Comparison of ENCODE assay signal across 1 cellular context in the genomic region with DNA sequence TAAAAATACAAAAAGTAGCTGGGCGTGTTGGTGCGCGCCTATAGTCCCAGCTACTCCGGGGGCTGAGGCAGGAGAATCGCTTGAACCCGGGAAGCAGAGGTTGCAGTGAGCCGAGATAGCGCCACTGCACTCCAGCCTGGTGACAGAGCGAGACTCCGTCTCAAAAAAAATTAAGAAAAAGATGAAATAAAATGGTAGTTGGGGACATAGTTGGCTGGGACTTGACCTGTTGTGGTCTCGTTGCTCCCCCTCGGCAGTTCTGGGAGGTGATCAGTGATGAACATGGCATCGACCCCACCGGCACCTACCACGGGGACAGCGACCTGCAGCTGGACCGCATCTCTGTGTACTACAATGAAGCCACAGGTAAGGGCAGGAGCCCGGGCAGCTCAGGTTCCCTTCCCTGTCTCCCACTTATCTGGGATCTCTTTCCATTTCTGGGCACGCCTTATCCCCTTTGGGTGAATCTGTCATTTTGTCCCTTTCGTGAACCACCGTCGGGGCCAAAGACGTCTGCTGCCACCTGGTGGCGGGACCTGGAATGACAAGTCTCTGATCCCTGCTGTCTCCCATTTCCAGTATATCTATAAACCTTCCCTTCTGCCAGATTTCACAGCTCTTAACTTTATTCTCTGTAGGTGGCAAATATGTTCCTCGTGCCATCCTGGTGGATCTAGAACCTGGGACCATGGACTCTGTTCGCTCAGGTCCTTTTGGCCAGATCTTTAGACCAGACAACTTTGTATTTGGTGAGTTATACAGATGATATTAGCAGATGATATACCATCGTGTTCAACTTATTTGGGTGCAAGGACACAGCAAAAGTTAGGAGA.
TF ChIP-seq lines count a peak whose summit lies in the region.

No MANE protein-coding gene starts in this region.

TF ChIP-seq in HepG2, 621 proteins besides CTCF, POLR2A, EP300 and RAD21 (continued from another document and continues in another):
- TF ChIP-seq ZNF746 (CRISPR knock-in tag; IDR thresholded peaks at IDR 0.05) (no peak), ZFP82 (CRISPR knock-in tag; IDR thresholded peaks at IDR 0.05; ENCODE audit: borderline replicate concordance) (no peak), RORA (CRISPR knock-in tag; IDR thresholded peaks at IDR 0.05) (no peak), ZMYM4 (CRISPR knock-in tag; IDR thresholded peaks at IDR 0.05) (no peak; the same call in 1 of the 2 replicates), ZNF615 (CRISPR knock-in tag; IDR thresholded peaks at IDR 0.05; ENCODE audit: borderline replicate concordance) (no peak), ARNT (IDR thresholded peaks at IDR 0.05) (no peak), FOXA1 (IDR thresholded peaks at IDR 0.05) (no peak), FOXA1 (CRISPR knock-in tag; IDR thresholded peaks at IDR 0.05) (no peak), POLR2AphosphoS2 (IDR thresholded peaks at IDR 0.05; ENCODE audit: low read depth, low read length) (no peak), RBAK (CRISPR knock-in tag; IDR thresholded peaks at IDR 0.05) (no peak), RARG (CRISPR knock-in tag; IDR thresholded peaks at IDR 0.05; ENCODE audit: low read depth) (no peak), ZZZ3 (CRISPR knock-in tag; IDR thresholded peaks at IDR 0.05; ENCODE audit: borderline replicate concordance) (no peak), ZNF720 (CRISPR knock-in tag; IDR thresholded peaks at IDR 0.05) (no peak), ZSCAN21 (CRISPR knock-in tag; IDR thresholded peaks at IDR 0.05; ENCODE audit: borderline replicate concordance) (no peak), HDAC6 (IDR thresholded peaks at IDR 0.05; ENCODE audit: low read depth, low read length) (no peak), KDM5B (CRISPR knock-in tag; IDR thresholded peaks at IDR 0.05; ENCODE audit: borderline replicate concordance) (no peak), MIER2 (CRISPR knock-in tag; IDR thresholded peaks at IDR 0.05) (no peak), REL (CRISPR knock-in tag; conservative IDR thresholded peaks at IDR 0.05) (no peak), NR2F6 (IDR thresholded peaks at IDR 0.05) (no peak), NR2F6 (CRISPR knock-in tag; IDR thresholded peaks at IDR 0.05) (no peak), FOSL2 (CRISPR knock-in tag; IDR thresholded peaks at IDR 0.05) (peak; percentile 45; the same call in 1 of the 2 replicates), RBFOX2 (IDR thresholded peaks at IDR 0.05; ENCODE audit: low read depth, low read length) (peak; percentile 32; the same call in 1 of the 2 replicates), ZNF10 (CRISPR knock-in tag; IDR thresholded peaks at IDR 0.05; ENCODE audit: borderline replicate concordance, low read depth) (no peak), CEBPB (IDR thresholded peaks at IDR 0.05; ENCODE audit: borderline replicate concordance, low read depth, low read length) (no peak), HMGA1 (CRISPR knock-in tag; conservative IDR thresholded peaks at IDR 0.05) (no peak), ZNF451 (CRISPR knock-in tag; IDR thresholded peaks at IDR 0.05) (peak; percentile 47; the same call in 1 of the 2 replicates), ZNF557 (CRISPR knock-in tag; IDR thresholded peaks at IDR 0.05) (no peak), NFIC (IDR thresholded peaks at IDR 0.05; ENCODE audit: low read length) (peak; percentile 29; the same call in 1 of the 2 replicates), SRY (CRISPR knock-in tag; IDR thresholded peaks at IDR 0.05) (no peak), NFE2 (CRISPR knock-in tag; IDR thresholded peaks at IDR 0.05) (no peak), SMAD3 (CRISPR knock-in tag; IDR thresholded peaks at IDR 0.05) (peak; percentile 69; the same call in 1 of the 2 replicates), ZNF772 (CRISPR knock-in tag; IDR thresholded peaks at IDR 0.05) (no peak), SKI (IDR thresholded peaks at IDR 0.05; ENCODE audit: partially characterized antibody) (peak; percentile 28), ZNF737 (CRISPR knock-in tag; IDR thresholded peaks at IDR 0.05; ENCODE audit: borderline replicate concordance) (no peak), ZBTB7A (CRISPR knock-in tag; IDR thresholded peaks at IDR 0.05) (no peak), ZNF138 (CRISPR knock-in tag; IDR thresholded peaks at IDR 0.05; ENCODE audit: low read depth) (no peak), ZNF317 (CRISPR knock-in tag; IDR thresholded peaks at IDR 0.05) (0 out of 2 replicates have a peak, but pooled peaks have one; percentile 41), ZEB1 (IDR thresholded peaks at IDR 0.05; ENCODE audit: insufficient replicate concordance, low read depth) (no peak)
- TF ChIP-seq, protein P1, sequence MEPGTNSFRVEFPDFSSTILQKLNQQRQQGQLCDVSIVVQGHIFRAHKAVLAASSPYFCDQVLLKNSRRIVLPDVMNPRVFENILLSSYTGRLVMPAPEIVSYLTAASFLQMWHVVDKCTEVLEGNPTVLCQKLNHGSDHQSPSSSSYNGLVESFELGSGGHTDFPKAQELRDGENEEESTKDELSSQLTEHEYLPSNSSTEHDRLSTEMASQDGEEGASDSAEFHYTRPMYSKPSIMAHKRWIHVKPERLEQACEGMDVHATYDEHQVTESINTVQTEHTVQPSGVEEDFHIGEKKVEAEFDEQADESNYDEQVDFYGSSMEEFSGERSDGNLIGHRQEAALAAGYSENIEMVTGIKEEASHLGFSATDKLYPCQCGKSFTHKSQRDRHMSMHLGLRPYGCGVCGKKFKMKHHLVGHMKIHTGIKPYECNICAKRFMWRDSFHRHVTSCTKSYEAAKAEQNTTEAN (CRISPR knock-in tag; conservative IDR thresholded peaks at IDR 0.05) = no peak
- TF ChIP-seq, protein P2, sequence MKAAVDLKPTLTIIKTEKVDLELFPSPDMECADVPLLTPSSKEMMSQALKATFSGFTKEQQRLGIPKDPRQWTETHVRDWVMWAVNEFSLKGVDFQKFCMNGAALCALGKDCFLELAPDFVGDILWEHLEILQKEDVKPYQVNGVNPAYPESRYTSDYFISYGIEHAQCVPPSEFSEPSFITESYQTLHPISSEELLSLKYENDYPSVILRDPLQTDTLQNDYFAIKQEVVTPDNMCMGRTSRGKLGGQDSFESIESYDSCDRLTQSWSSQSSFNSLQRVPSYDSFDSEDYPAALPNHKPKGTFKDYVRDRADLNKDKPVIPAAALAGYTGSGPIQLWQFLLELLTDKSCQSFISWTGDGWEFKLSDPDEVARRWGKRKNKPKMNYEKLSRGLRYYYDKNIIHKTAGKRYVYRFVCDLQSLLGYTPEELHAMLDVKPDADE (CRISPR knock-in tag; IDR thresholded peaks at IDR 0.05) = no peak
- TF ChIP-seq, protein P3, sequence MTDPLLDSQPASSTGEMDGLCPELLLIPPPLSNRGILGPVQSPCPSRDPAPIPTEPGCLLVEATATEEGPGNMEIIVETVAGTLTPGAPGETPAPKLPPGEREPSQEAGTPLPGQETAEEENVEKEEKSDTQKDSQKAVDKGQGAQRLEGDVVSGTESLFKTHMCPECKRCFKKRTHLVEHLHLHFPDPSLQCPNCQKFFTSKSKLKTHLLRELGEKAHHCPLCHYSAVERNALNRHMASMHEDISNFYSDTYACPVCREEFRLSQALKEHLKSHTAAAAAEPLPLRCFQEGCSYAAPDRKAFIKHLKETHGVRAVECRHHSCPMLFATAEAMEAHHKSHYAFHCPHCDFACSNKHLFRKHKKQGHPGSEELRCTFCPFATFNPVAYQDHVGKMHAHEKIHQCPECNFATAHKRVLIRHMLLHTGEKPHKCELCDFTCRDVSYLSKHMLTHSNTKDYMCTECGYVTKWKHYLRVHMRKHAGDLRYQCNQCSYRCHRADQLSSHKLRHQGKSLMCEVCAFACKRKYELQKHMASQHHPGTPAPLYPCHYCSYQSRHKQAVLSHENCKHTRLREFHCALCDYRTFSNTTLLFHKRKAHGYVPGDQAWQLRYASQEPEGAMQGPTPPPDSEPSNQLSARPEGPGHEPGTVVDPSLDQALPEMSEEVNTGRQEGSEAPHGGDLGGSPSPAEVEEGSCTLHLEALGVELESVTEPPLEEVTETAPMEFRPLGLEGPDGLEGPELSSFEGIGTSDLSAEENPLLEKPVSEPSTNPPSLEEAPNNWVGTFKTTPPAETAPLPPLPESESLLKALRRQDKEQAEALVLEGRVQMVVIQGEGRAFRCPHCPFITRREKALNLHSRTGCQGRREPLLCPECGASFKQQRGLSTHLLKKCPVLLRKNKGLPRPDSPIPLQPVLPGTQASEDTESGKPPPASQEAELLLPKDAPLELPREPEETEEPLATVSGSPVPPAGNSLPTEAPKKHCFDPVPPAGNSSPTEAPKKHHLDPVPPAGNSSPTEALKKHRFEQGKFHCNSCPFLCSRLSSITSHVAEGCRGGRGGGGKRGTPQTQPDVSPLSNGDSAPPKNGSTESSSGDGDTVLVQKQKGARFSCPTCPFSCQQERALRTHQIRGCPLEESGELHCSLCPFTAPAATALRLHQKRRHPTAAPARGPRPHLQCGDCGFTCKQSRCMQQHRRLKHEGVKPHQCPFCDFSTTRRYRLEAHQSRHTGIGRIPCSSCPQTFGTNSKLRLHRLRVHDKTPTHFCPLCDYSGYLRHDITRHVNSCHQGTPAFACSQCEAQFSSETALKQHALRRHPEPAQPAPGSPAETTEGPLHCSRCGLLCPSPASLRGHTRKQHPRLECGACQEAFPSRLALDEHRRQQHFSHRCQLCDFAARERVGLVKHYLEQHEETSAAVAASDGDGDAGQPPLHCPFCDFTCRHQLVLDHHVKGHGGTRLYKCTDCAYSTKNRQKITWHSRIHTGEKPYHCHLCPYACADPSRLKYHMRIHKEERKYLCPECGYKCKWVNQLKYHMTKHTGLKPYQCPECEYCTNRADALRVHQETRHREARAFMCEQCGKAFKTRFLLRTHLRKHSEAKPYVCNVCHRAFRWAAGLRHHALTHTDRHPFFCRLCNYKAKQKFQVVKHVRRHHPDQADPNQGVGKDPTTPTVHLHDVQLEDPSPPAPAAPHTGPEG (CRISPR knock-in tag; IDR thresholded peaks at IDR 0.05) = no peak
- TF ChIP-seq, protein P4, sequence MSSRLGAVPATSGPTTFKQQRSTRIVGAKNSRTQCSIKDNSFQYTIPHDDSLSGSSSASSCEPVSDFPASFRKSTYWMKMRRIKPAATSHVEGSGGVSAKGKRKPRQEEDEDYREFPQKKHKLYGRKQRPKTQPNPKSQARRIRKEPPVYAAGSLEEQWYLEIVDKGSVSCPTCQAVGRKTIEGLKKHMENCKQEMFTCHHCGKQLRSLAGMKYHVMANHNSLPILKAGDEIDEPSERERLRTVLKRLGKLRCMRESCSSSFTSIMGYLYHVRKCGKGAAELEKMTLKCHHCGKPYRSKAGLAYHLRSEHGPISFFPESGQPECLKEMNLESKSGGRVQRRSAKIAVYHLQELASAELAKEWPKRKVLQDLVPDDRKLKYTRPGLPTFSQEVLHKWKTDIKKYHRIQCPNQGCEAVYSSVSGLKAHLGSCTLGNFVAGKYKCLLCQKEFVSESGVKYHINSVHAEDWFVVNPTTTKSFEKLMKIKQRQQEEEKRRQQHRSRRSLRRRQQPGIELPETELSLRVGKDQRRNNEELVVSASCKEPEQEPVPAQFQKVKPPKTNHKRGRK (CRISPR knock-in tag; IDR thresholded peaks at IDR 0.05) = no peak
- TF ChIP-seq, protein P5, sequence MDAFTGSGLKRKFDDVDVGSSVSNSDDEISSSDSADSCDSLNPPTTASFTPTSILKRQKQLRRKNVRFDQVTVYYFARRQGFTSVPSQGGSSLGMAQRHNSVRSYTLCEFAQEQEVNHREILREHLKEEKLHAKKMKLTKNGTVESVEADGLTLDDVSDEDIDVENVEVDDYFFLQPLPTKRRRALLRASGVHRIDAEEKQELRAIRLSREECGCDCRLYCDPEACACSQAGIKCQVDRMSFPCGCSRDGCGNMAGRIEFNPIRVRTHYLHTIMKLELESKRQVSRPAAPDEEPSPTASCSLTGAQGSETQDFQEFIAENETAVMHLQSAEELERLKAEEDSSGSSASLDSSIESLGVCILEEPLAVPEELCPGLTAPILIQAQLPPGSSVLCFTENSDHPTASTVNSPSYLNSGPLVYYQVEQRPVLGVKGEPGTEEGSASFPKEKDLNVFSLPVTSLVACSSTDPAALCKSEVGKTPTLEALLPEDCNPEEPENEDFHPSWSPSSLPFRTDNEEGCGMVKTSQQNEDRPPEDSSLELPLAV (CRISPR knock-in tag; conservative IDR thresholded peaks at IDR 0.05; ENCODE audit: low read depth) = no peak
- TF ChIP-seq, protein P6, sequence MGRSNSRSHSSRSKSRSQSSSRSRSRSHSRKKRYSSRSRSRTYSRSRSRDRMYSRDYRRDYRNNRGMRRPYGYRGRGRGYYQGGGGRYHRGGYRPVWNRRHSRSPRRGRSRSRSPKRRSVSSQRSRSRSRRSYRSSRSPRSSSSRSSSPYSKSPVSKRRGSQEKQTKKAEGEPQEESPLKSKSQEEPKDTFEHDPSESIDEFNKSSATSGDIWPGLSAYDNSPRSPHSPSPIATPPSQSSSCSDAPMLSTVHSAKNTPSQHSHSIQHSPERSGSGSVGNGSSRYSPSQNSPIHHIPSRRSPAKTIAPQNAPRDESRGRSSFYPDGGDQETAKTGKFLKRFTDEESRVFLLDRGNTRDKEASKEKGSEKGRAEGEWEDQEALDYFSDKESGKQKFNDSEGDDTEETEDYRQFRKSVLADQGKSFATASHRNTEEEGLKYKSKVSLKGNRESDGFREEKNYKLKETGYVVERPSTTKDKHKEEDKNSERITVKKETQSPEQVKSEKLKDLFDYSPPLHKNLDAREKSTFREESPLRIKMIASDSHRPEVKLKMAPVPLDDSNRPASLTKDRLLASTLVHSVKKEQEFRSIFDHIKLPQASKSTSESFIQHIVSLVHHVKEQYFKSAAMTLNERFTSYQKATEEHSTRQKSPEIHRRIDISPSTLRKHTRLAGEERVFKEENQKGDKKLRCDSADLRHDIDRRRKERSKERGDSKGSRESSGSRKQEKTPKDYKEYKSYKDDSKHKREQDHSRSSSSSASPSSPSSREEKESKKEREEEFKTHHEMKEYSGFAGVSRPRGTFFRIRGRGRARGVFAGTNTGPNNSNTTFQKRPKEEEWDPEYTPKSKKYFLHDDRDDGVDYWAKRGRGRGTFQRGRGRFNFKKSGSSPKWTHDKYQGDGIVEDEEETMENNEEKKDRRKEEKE (IDR thresholded peaks at IDR 0.05) = no peak
- TF ChIP-seq, protein P7, sequence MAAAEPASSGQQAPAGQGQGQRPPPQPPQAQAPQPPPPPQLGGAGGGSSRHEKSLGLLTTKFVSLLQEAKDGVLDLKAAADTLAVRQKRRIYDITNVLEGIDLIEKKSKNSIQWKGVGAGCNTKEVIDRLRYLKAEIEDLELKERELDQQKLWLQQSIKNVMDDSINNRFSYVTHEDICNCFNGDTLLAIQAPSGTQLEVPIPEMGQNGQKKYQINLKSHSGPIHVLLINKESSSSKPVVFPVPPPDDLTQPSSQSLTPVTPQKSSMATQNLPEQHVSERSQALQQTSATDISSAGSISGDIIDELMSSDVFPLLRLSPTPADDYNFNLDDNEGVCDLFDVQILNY (CRISPR knock-in tag; conservative IDR thresholded peaks at IDR 0.05) = no peak
- TF ChIP-seq, protein P8, sequence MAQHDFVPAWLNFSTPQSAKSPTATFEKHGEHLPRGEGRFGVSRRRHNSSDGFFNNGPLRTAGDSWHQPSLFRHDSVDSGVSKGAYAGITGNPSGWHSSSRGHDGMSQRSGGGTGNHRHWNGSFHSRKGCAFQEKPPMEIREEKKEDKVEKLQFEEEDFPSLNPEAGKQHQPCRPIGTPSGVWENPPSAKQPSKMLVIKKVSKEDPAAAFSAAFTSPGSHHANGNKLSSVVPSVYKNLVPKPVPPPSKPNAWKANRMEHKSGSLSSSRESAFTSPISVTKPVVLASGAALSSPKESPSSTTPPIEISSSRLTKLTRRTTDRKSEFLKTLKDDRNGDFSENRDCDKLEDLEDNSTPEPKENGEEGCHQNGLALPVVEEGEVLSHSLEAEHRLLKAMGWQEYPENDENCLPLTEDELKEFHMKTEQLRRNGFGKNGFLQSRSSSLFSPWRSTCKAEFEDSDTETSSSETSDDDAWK (CRISPR knock-in tag; IDR thresholded peaks at IDR 0.05) = no peak
